In genomic region chr9:676780-677458, GRCh38 we compare ENCODE assay signal across 10 cellular contexts.
A peak's percentile ranks its signal among the peaks of the same experiment; 100 is the strongest.
DNase-seq lines count a peak whose midpoint lies in the region; ATAC-seq, FAIRE-seq and TF ChIP-seq lines count a peak whose summit lies in the region.
"Had no signal": no experiment of that assay in that cellular context is flagged by ENCODE, and none has a peak within 500 bp of the region (broad histone marks: within the 10 kb centered on the region; RNA-seq: fewer than 3 reads in every experiment).

No MANE protein-coding gene starts in this region.

- H3F3A ChIP-seq in SK-N-SH (replicated peaks; ENCODE audit: insufficient read depth): peaks cover 4% of the 10 kb centered on the region

- H3K4me2 ChIP-seq in SK-N-SH: peak overlapping the region; percentile 74
- H3K4me2 ChIP-seq in keratinocyte (ENCODE audit: control insufficient read depth, extremely low read depth, insufficient read depth, low read depth, low read length): peak overlapping the region; percentile 88

- intact Hi-C loops in mucosa of descending colon (cut with DNase I, micrococcal nuclease): no loop called here

- peak overlapping the region; percentile 39 to 53; a peak in 3 of 4 replicates for H3K4me3 ChIP-seq in SK-N-SH (ENCODE audit: low read depth in 2 of 2, low read length in 1 of 2)
- peak overlapping the region in 2 of 3 experiments; percentile 56 to 64 for H3K4me3 ChIP-seq in keratinocyte (ENCODE audit: control insufficient read depth in 2 of 3, extremely low read depth in 1 of 3, insufficient read depth in 2 of 3, low read depth in 1 of 3, low read length in 3 of 3)
- no peak overlapping the region for H3K4me3 ChIP-seq in mucosa of descending colon
- H3K4me3 ChIP-seq: SK-N-MC had no signal

- H3K9me1 ChIP-seq in keratinocyte (ENCODE audit: control insufficient read depth, extremely low read depth, insufficient read depth, low read length): no peaks in the 10 kb centered on the region

- TF ChIP-seq CTCF in SK-N-SH (IDR thresholded peaks at IDR 0.05) (no peak), WTC11 (IDR thresholded peaks at IDR 0.05) (no peak), keratinocyte (optimal IDR thresholded peaks at IDR 0.05 in 1 of 3, IDR thresholded peaks at IDR 0.05 in 1 of 3, conservative IDR thresholded peaks at IDR 0.05 in 1 of 3; ENCODE audit: extremely low read depth in 1 of 3, insufficient read depth in 2 of 3, low read length in 3 of 3) (no peak), mucosa of descending colon (IDR thresholded peaks at IDR 0.05) (no peak)

- H3K27ac ChIP-seq in SK-N-SH (ENCODE audit: low read depth in 2 of 2, low read length in 1 of 2) (no peak overlapping the region), keratinocyte (ENCODE audit: control insufficient read depth, insufficient read depth, low read length) (peak overlapping the region; percentile 67), substantia nigra (ENCODE audit: low read depth, low read length, poor library complexity, severe bottlenecking) (peak overlapping the region; percentile 54)
- H3K27ac ChIP-seq: SK-N-MC had no signal

- H3K36me3 Mint-ChIP-seq in WTC11: no peaks in the 10 kb centered on the region
- H3K36me3 Mint-ChIP-seq: brain had no signal

- H3K9ac ChIP-seq in SK-N-SH: no peak overlapping the region
- peak overlapping the region; percentile 50 for H3K9ac ChIP-seq in keratinocyte (ENCODE audit: control insufficient read depth, extremely low read depth, insufficient read depth, low read length)

- no peak for ATAC-seq in SK-N-SH treated with all-trans-retinoic acid at 6 μM for 48 hours
- ATAC-seq in WTC11: no peak
- no peak for ATAC-seq in GM18861 (IDR thresholded peaks at IDR 0.05; ENCODE audit: unreplicated experiment)
- no peak for ATAC-seq in mucosa of descending colon
- ATAC-seq in HG02759 (IDR thresholded peaks at IDR 0.05; ENCODE audit: unreplicated experiment): no peak

- POLR2A ChIA-PET in SK-N-SH (lab: Yijun Ruan, JAX): no interaction called here
- POLR2A ChIA-PET in WTC11 (lab: Charles Lee): no interaction called here

- H3K27me3 ChIP-seq in SK-N-SH (ENCODE audit: insufficient read depth) (peaks cover 34% of the 10 kb centered on the region; the same call in 1 of the 2 replicates), keratinocyte (ENCODE audit: control insufficient read depth, extremely low read depth, insufficient read depth, low read length) (no peaks in the 10 kb centered on the region)

- no peak overlapping the region for H3K27ac Mint-ChIP-seq in WTC11

- 4% methylated on average over 3 of the region's 3 CpGs for WGBS in SK-N-SH (ENCODE audit: low lambda C conversion rate)

- dilution Hi-C loops in keratinocyte (cut with MboI; ENCODE audit: extremely low pct_ligation_motif_present, low sequenced_read_pairs): no loop called here

- DNase-seq in SK-N-SH (no peak), WTC11 (ENCODE audit: low spot score) (no peak), keratinocyte (ENCODE audit: low read depth, low spot score) (no peak), substantia nigra (lab: John Stamatoyannopoulos, UW) (peak in 1 of 49 donors; percentile 35), mucosa of descending colon (no peak)

- CTCF ChIA-PET in SK-N-SH (lab: Yijun Ruan, JAX) (no interaction called here), WTC11 (lab: Charles Lee) (no interaction called here)

- H3K4me1 Mint-ChIP-seq in WTC11: peaks cover 50% of the 10 kb centered on the region

- TF ChIP-seq RAD21 in SK-N-SH (IDR thresholded peaks at IDR 0.05; ENCODE audit: low read length): no peak

- H3K9me3 ChIP-seq in SK-N-SH (no peaks in the 10 kb centered on the region), keratinocyte (ENCODE audit: control insufficient read depth, low read depth, low read length) (no peaks in the 10 kb centered on the region), mucosa of descending colon (no peaks in the 10 kb centered on the region)

- no peak for TF ChIP-seq EP300 in SK-N-SH (IDR thresholded peaks at IDR 0.05; ENCODE audit: borderline replicate concordance in 1 of 2, low read depth in 1 of 2, low read length in 1 of 2)

- no peaks in the 10 kb centered on the region for H3K27me3 Mint-ChIP-seq in WTC11 (ENCODE audit: low read depth)
- H3K27me3 Mint-ChIP-seq: brain had no signal

- H3K9me3 Mint-ChIP-seq in WTC11: no peaks in the 10 kb centered on the region

- H4K20me1 ChIP-seq in SK-N-SH (ENCODE audit: insufficient read depth): no peaks in the 10 kb centered on the region
- H4K20me1 ChIP-seq in keratinocyte (ENCODE audit: control insufficient read depth, extremely low read depth, insufficient read depth, low read length): no peaks in the 10 kb centered on the region

- H3K9me2 ChIP-seq in SK-N-SH: no peaks in the 10 kb centered on the region

- H3K4me1 ChIP-seq in SK-N-SH (ENCODE audit: control insufficient read depth in 1 of 2, insufficient read depth in 2 of 2, low read depth in 1 of 2, low read length in 1 of 2): no peaks in the 10 kb centered on the region
- H3K4me1 ChIP-seq in keratinocyte (ENCODE audit: control insufficient read depth, extremely low read depth, insufficient read depth, low read length): peaks cover 69% of the 10 kb centered on the region
- H3K4me1 ChIP-seq in mucosa of descending colon (ENCODE audit: low read depth): no peaks in the 10 kb centered on the region

- H3K36me3 ChIP-seq in SK-N-SH (replicated peaks in 1 of 2; ENCODE audit: control insufficient read depth in 1 of 2, insufficient read depth in 2 of 2, low read length in 1 of 2) (no peaks in the 10 kb centered on the region), keratinocyte (ENCODE audit: control insufficient read depth in 2 of 2, extremely low read depth in 1 of 2, insufficient read depth in 2 of 2, low read length in 2 of 2) (peaks cover 0 to 3% of the 10 kb centered on the region in 2 experiments), mucosa of descending colon (ENCODE audit: low read depth) (no peaks in the 10 kb centered on the region)

- H3K79me2 ChIP-seq in SK-N-SH (ENCODE audit: insufficient read depth) (no peaks in the 10 kb centered on the region), keratinocyte (ENCODE audit: control insufficient read depth, insufficient read depth, low read length) (no peaks in the 10 kb centered on the region)

- H2AFZ ChIP-seq in SK-N-SH (ENCODE audit: low read depth) (peak overlapping the region; percentile 63; the same call in 1 of the 2 replicates), keratinocyte (ENCODE audit: control insufficient read depth, low read length) (no peak overlapping the region)

- FAIRE-seq in keratinocyte (lab: Jason Lieb, UNC): peak; percentile 95

- no peak overlapping the region for H3K4me3 Mint-ChIP-seq in WTC11

TF ChIP-seq in SK-N-SH, 30 proteins besides CTCF, POLR2A, EP300 and RAD21 (continues in another document):
- TF ChIP-seq YY1 (IDR thresholded peaks at IDR 0.05; ENCODE audit: low read depth): no peak
- no peak for TF ChIP-seq EZH2phosphoT487 (IDR thresholded peaks at IDR 0.05; ENCODE audit: borderline replicate concordance, low read depth)
- no peak for TF ChIP-seq FOXM1 (IDR thresholded peaks at IDR 0.05; ENCODE audit: low read depth)
- TF ChIP-seq NRF1 (IDR thresholded peaks at IDR 0.05; ENCODE audit: low read depth, low read length): no peak
- TF ChIP-seq, protein P1, sequence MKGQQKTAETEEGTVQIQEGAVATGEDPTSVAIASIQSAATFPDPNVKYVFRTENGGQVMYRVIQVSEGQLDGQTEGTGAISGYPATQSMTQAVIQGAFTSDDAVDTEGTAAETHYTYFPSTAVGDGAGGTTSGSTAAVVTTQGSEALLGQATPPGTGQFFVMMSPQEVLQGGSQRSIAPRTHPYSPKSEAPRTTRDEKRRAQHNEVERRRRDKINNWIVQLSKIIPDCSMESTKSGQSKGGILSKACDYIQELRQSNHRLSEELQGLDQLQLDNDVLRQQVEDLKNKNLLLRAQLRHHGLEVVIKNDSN (IDR thresholded peaks at IDR 0.05; ENCODE audit: borderline replicate concordance, low read depth): no peak
- no peak for TF ChIP-seq JUND (IDR thresholded peaks at IDR 0.05)
- TF ChIP-seq FOXJ3 (CRISPR knock-in tag; IDR thresholded peaks at IDR 0.05): no peak
- no peak for TF ChIP-seq CHD2 (IDR thresholded peaks at IDR 0.05; ENCODE audit: low read length, partially characterized antibody)

TF ChIP-seq in SK-N-SH treated with all-trans-retinoic acid at 6 μM for 48 hours, 23 proteins besides CTCF, POLR2A, EP300 and RAD21:
- TF ChIP-seq GLIS3 (CRISPR knock-in tag; IDR thresholded peaks at IDR 0.05): no peak
- no peak for TF ChIP-seq ZNF565 (CRISPR knock-in tag; conservative IDR thresholded peaks at IDR 0.05; ENCODE audit: low read depth)
- no peak for TF ChIP-seq ARNTL (CRISPR knock-in tag; IDR thresholded peaks at IDR 0.05; ENCODE audit: borderline replicate concordance, low read depth)
- no peak for TF ChIP-seq PPARA (CRISPR knock-in tag; IDR thresholded peaks at IDR 0.05; ENCODE audit: borderline replicate concordance)
- TF ChIP-seq ZFP3 (CRISPR knock-in tag; IDR thresholded peaks at IDR 0.05): no peak

TF ChIP-seq in WTC11, 78 proteins besides CTCF, POLR2A, EP300 and RAD21:
- TF ChIP-seq ZNF423 (CRISPR knock-in tag; IDR thresholded peaks at IDR 0.05) (no peak), GABPB1 (CRISPR knock-in tag; IDR thresholded peaks at IDR 0.05) (peak; percentile 96)
TF ChIP-seq in WTC11: peak in this region for 1.

Comparison
In these comparisons a context has a peak if more than half of its experiments do, and no peak if none do; other contexts are left out.
1. H3K27ac ChIP-seq: peak in keratinocyte (single experiment) and substantia nigra (single experiment); none in SK-N-SH (0 of 2).